2 cellular contexts compared by ENCODE assay signal in genomic region chr16:20347666-20348364, GRCh38.
TF ChIP-seq lines count a peak whose summit lies in the region.

No MANE protein-coding gene starts in this region.

TF ChIP-seq in HCT116, 20 proteins besides CTCF, POLR2A, EP300 and RAD21:
- no peak for TF ChIP-seq ELF1 (IDR thresholded peaks at IDR 0.05; ENCODE audit: borderline replicate concordance, low read depth)

TF ChIP-seq in K562, 482 proteins besides CTCF, POLR2A, EP300 and RAD21:
- TF ChIP-seq STAG1 (CRISPR knock-in tag; IDR thresholded peaks at IDR 0.05; ENCODE audit: borderline replicate concordance) (no peak), ZNF639 (CRISPR knock-in tag; conservative IDR thresholded peaks at IDR 0.05 in 1 of 2, IDR thresholded peaks at IDR 0.05 in 1 of 2) (no peak), TCF3 (CRISPR knock-in tag; IDR thresholded peaks at IDR 0.05) (no peak), NR0B1 (IDR thresholded peaks at IDR 0.05; ENCODE audit: partially characterized antibody) (no peak), ZNF232 (CRISPR knock-in tag; IDR thresholded peaks at IDR 0.05) (no peak), THRAP3 (IDR thresholded peaks at IDR 0.05; ENCODE audit: borderline replicate concordance) (no peak), HMBOX1 (IDR thresholded peaks at IDR 0.05) (no peak)
